ENCODE assay signal across 1 cellular context in the genomic region with DNA sequence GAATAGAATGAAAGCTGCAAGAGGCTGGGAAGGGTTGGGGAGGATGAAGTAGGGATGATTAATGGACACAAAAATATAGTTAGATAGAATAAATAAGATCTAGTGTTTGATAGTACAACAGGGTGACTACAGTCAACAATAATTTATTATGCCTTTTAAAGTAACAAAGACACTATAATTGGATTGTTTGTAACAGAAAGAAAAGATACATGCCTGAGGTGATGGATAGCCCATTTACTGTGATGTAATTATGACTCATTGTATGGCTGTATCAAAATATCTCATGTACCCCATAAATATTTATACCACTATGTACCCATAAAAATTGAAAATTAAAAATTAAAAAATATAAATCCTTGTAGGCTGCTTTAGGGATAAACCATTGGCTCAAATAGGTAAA.
TF ChIP-seq lines count a peak whose summit lies in the region.

No MANE protein-coding gene starts in this region.

TF ChIP-seq in SK-N-SH treated with all-trans-retinoic acid at 6 μM for 48 hours, 23 proteins besides CTCF, POLR2A, EP300 and RAD21 (continued from another document):
- peak; percentile 94 for TF ChIP-seq ISL1 (CRISPR knock-in tag; IDR thresholded peaks at IDR 0.05)
- no peak for TF ChIP-seq ZNF70 (CRISPR knock-in tag; IDR thresholded peaks at IDR 0.05)
- TF ChIP-seq ZFP30 (CRISPR knock-in tag; IDR thresholded peaks at IDR 0.05) = no peak
- TF ChIP-seq BACH2 (CRISPR knock-in tag; IDR thresholded peaks at IDR 0.05; ENCODE audit: borderline replicate concordance) = no peak
